Comparison of ENCODE assay signal across 28 cellular contexts in genomic region chr16:59997706-59998105, GRCh38.
"Had no signal": no experiment of that assay in that cellular context is flagged by ENCODE, and none has a peak within 500 bp of the region (broad histone marks: within the 10 kb centered on the region; RNA-seq: fewer than 3 reads in every experiment).

No MANE protein-coding gene starts in this region.

- H3K27me3 Mint-ChIP-seq: stimulated activated memory B cell treated with anti-CD40 and anti-IgM and Interleukin-4, amounts not matched to agents 10 μg/mL and 1 μg/mL and 100 μg/mL, for 72 hours; stimulated activated naive B cell treated with anti-CD40 and anti-IgM and Interleukin-4, amounts not matched to agents 10 μg/mL and 1 μg/mL and 100 μg/mL, for 72 hours; stimulated activated naive CD8-positive, alpha-beta T cell treated with anti-CD3 and anti-CD28 coated beads, Interleukin-15, amount 100 ng/mL, for 72 hours; stimulated activated naive CD8-positive, alpha-beta T cell treated with anti-CD3 and anti-CD28 coated beads, Interleukin-15, Interleukin-2, amounts not matched to agents 100 ng/mL and 50 ng/mL, for 24 hours; type B pancreatic cell had no signal

- H3K36me3 Mint-ChIP-seq: stimulated activated effector memory CD8-positive, alpha-beta T cell treated with anti-CD3 and anti-CD28 coated beads, Interleukin-12 subunit alpha, Interleukin-12 subunit beta, amount 100 ng/mL, for 72 hours; stimulated activated memory B cell treated with anti-CD40 and anti-IgM and Interleukin-4, amounts not matched to agents 10 μg/mL and 1 μg/mL and 100 μg/mL, for 72 hours; stimulated activated naive B cell treated with anti-CD40 and anti-IgM and Interleukin-4, amounts not matched to agents 10 μg/mL and 1 μg/mL and 100 μg/mL, for 72 hours; type B pancreatic cell had no signal

- H3K9me3 ChIP-seq: suprapubic skin, testis, thoracic aorta, thyroid gland, upper lobe of left lung, upper lobe of right lung, uterus, vagina had no signal

- H3K4me1 ChIP-seq: stomach, suprapubic skin, testis, thyroid gland, tibial artery, transverse colon, upper lobe of left lung, upper lobe of right lung, uterus, vagina had no signal

- FAIRE-seq: urothelium cell line had no signal

- H3K27ac Mint-ChIP-seq: stimulated activated effector memory CD8-positive, alpha-beta T cell treated with anti-CD3 and anti-CD28 coated beads, Interleukin-12 subunit alpha, Interleukin-12 subunit beta, amount 100 ng/mL, for 72 hours; stimulated activated memory B cell treated with anti-CD40 and anti-IgM and Interleukin-4, amounts not matched to agents 10 μg/mL and 1 μg/mL and 100 μg/mL, for 72 hours; stimulated activated naive B cell treated with anti-CD40 and anti-IgM and Interleukin-4, amounts not matched to agents 10 μg/mL and 1 μg/mL and 100 μg/mL, for 72 hours; stimulated activated naive CD8-positive, alpha-beta T cell treated with anti-CD3 and anti-CD28 coated beads, Interleukin-15, amount 100 ng/mL, for 72 hours; stimulated activated naive CD8-positive, alpha-beta T cell treated with anti-CD3 and anti-CD28 coated beads, Interleukin-15, Interleukin-2, amounts not matched to agents 100 ng/mL and 50 ng/mL, for 24 hours; type B pancreatic cell had no signal

- H3K4me1 Mint-ChIP-seq: stimulated activated effector memory CD8-positive, alpha-beta T cell treated with anti-CD3 and anti-CD28 coated beads, Interleukin-12 subunit alpha, Interleukin-12 subunit beta, amount 100 ng/mL, for 72 hours; stimulated activated memory B cell treated with anti-CD40 and anti-IgM and Interleukin-4, amounts not matched to agents 10 μg/mL and 1 μg/mL and 100 μg/mL, for 72 hours; stimulated activated naive B cell treated with anti-CD40 and anti-IgM and Interleukin-4, amounts not matched to agents 10 μg/mL and 1 μg/mL and 100 μg/mL, for 72 hours; stimulated activated naive CD8-positive, alpha-beta T cell treated with anti-CD3 and anti-CD28 coated beads, Interleukin-15, amount 100 ng/mL, for 72 hours had no signal

- ATAC-seq: stimulated activated effector memory CD8-positive, alpha-beta T cell treated with anti-CD3 and anti-CD28 coated beads, Interleukin-12 subunit alpha, Interleukin-12 subunit beta, amount 100 ng/mL, for 72 hours; stimulated activated memory B cell treated with anti-CD40 and anti-IgM and Interleukin-4, amounts not matched to agents 10 μg/mL and 1 μg/mL and 100 μg/mL, for 72 hours; stimulated activated naive B cell treated with anti-CD40 and anti-IgM and Interleukin-4, amounts not matched to agents 10 μg/mL and 1 μg/mL and 100 μg/mL, for 72 hours; stimulated activated naive CD8-positive, alpha-beta T cell treated with anti-CD3 and anti-CD28 coated beads, Interleukin-15, amount 100 ng/mL, for 72 hours; stimulated activated naive CD8-positive, alpha-beta T cell treated with anti-CD3 and anti-CD28 coated beads, Interleukin-15, Interleukin-2, amounts not matched to agents 100 U/mL and 50 U/mL, for 24 hours; upper lobe of right lung had no signal

- H3K27ac ChIP-seq: stomach, suprapubic skin, testis, thoracic aorta, thyroid gland, tibial artery, transverse colon, upper lobe of left lung, upper lobe of right lung, uterus, vagina had no signal

- H3K4me3 ChIP-seq: stomach, suprapubic skin, testis, thoracic aorta, thyroid gland, tibial artery, transverse colon, upper lobe of left lung, upper lobe of right lung, uterus, vagina had no signal

- H3K27me3 ChIP-seq: stomach, suprapubic skin, testis, thyroid gland, tibial artery, transverse colon, upper lobe of left lung, upper lobe of right lung, uterus, vagina had no signal

- DNase-seq: stimulated activated CD4-positive, alpha-beta T cell treated with anti-CD3 and anti-CD28 coated beads, Interleukin-2, amount 100 ng/mL, for 48 hours; stimulated activated CD4-positive, alpha-beta T cell treated with anti-CD3 and anti-CD28 coated beads, Interleukin-4, amount 100 ng/mL, for 1 hour; stimulated activated CD4-positive, alpha-beta T cell treated with anti-CD3 and anti-CD28 coated beads, Interleukin-4, amount 100 ng/mL, for 24 hours; stimulated activated CD4-positive, alpha-beta T cell treated with anti-CD3 and anti-CD28 coated beads, Interleukin-4, amount 100 ng/mL, for 4 hours; stimulated activated CD8-positive, alpha-beta memory T cell treated with anti-CD3 and anti-CD28 coated beads, Interleukin-4, amount 100 ng/mL, for 48 hours; stimulated activated naive B cell treated with anti-CD40 and anti-IgM and Interleukin-4, amounts not matched to agents 10 μg/mL and 1 μg/mL and 100 μg/mL, for 72 hours; stimulated activated naive CD4-positive, alpha-beta T cell; stimulated activated naive CD4-positive, alpha-beta T cell treated with Interleukin-2 at 50 U/mL for 16 hours; stimulated activated naive CD8-positive, alpha-beta T cell treated with anti-CD3 and anti-CD28 coated beads, Interleukin-15, amount 100 ng/mL, for 72 hours; stimulated activated naive CD8-positive, alpha-beta T cell treated with anti-CD3 and anti-CD28 coated beads, Interleukin-15, Interleukin-2, amounts not matched to agents 100 U/mL and 50 U/mL, for 24 hours; stomach; substantia nigra; testis; thyroid gland; tibial artery; transverse colon; trophoblast cell; upper lobe of left lung; upper lobe of right lung; uterus had no signal

- H3K36me3 ChIP-seq: stomach, suprapubic skin, thoracic aorta, thyroid gland, tibial artery, transverse colon, upper lobe of left lung, upper lobe of right lung, uterus, vagina had no signal

- H3K4me3 Mint-ChIP-seq: stimulated activated effector memory CD8-positive, alpha-beta T cell treated with anti-CD3 and anti-CD28 coated beads, Interleukin-12 subunit alpha, Interleukin-12 subunit beta, amount 100 ng/mL, for 72 hours; stimulated activated memory B cell treated with anti-CD40 and anti-IgM and Interleukin-4, amounts not matched to agents 10 μg/mL and 1 μg/mL and 100 μg/mL, for 72 hours; stimulated activated naive B cell treated with anti-CD40 and anti-IgM and Interleukin-4, amounts not matched to agents 10 μg/mL and 1 μg/mL and 100 μg/mL, for 72 hours; stimulated activated naive CD8-positive, alpha-beta T cell treated with anti-CD3 and anti-CD28 coated beads, Interleukin-15, amount 100 ng/mL, for 72 hours; stimulated activated naive CD8-positive, alpha-beta T cell treated with anti-CD3 and anti-CD28 coated beads, Interleukin-15, Interleukin-2, amounts not matched to agents 100 ng/mL and 50 ng/mL, for 24 hours; type B pancreatic cell had no signal
